Comparison of ENCODE assay signal across 9 cellular contexts in genomic region chr2:236568922-236569592, GRCh38. TPM values are rescaled to one million over a fixed set of nuclear protein-coding genes. Genes with fewer than 3 reads are reported as not detected.
DNase-seq lines count a peak whose midpoint lies in the region; ATAC-seq and TF ChIP-seq lines count a peak whose summit lies in the region.
"Had no signal": no experiment of that assay in that cellular context is flagged by ENCODE, and none has a peak within 500 bp of the region (broad histone marks: within the 10 kb centered on the region; RNA-seq: fewer than 3 reads in every experiment).

No MANE protein-coding gene starts in this region.

- H3K14ac ChIP-seq in neuronal stem cell (ENCODE audit: low read length) = no peak overlapping the region

- no peak overlapping the region for H3K23ac ChIP-seq in neuronal stem cell (ENCODE audit: low read depth, low read length, poor library complexity)

- H3K4me3 Mint-ChIP-seq in CD4-positive, CD25-positive, alpha-beta regulatory T cell = peak overlapping the region; percentile 67 to 91 (median 80)

- no peak overlapping the region for H4K91ac ChIP-seq in neuronal stem cell (ENCODE audit: low read depth, low read length, poor library complexity)

- no peak for TF ChIP-seq CTCF in OCI-LY3 (IDR thresholded peaks at IDR 0.05; ENCODE audit: low read depth, low read length)

- ATAC-seq in CD4-positive, CD25-positive, alpha-beta regulatory T cell (ENCODE audit: low read depth in 2 of 2) = no peak
- no peak for ATAC-seq in GM19455 (IDR thresholded peaks at IDR 0.05; ENCODE audit: unreplicated experiment)
- no peak for ATAC-seq in HG02840 (IDR thresholded peaks at IDR 0.05; ENCODE audit: low FRiP score, unreplicated experiment)

- no peak overlapping the region for H2BK120ac ChIP-seq in neuronal stem cell (ENCODE audit: low read depth, low read length)

- H3K9me3 Mint-ChIP-seq in CD4-positive, CD25-positive, alpha-beta regulatory T cell = no peaks in the 10 kb centered on the region

- H2AK5ac ChIP-seq in neuronal stem cell (ENCODE audit: low read depth, low read length) = no peak overlapping the region

- H3K18ac ChIP-seq in neuronal stem cell (ENCODE audit: low read length) = no peak overlapping the region

- H3K4me1 Mint-ChIP-seq in CD4-positive, CD25-positive, alpha-beta regulatory T cell = peaks cover 14 to 41% (median 18%) of the 10 kb centered on the region in 4 donors

- H3K36me3 Mint-ChIP-seq in CD4-positive, CD25-positive, alpha-beta regulatory T cell = peaks cover 25% of the 10 kb centered on the region

- H2AFZ ChIP-seq in OCI-LY3 (ENCODE audit: low read depth, low read length) = no peak overlapping the region
- H2AFZ ChIP-seq in neuronal stem cell (ENCODE audit: low read length) = peak overlapping the region; percentile 46

- peak overlapping the region; percentile 25 for H3K27ac ChIP-seq in CD4-positive, CD25-positive, alpha-beta regulatory T cell (ENCODE audit: insufficient read depth, low read length, poor library complexity, severe bottlenecking)
- H3K27ac ChIP-seq in OCI-LY3 (ENCODE audit: low read length) (peak overlapping the region; percentile 46; the same call in 1 of the 2 replicates), esophagus (ENCODE audit: low read depth in 2 of 2, low read length in 1 of 2) (peak overlapping the region; percentile 81 to 87), neuronal stem cell (replicated peaks; ENCODE audit: low read length) (peak overlapping the region; percentile 72)

- H3K27me3 Mint-ChIP-seq in CD4-positive, CD25-positive, alpha-beta regulatory T cell = no peaks in the 10 kb centered on the region

- H3K79me1 ChIP-seq in neuronal stem cell (ENCODE audit: low read depth, low read length) = no peaks in the 10 kb centered on the region

- DNase-seq in CD4-positive, CD25-positive, alpha-beta regulatory T cell = no peak
- DNase-seq in neuronal stem cell (ENCODE audit: low spot score) = no peak
- DNase-seq in NOMO-1 (lab: John Stamatoyannopoulos, UW; ENCODE audit: unreplicated experiment in 2 of 2) = no peak
- no peak for DNase-seq in NCI-H526 treated with DMSO at 0.1 percent for 48 hours (lab: John Stamatoyannopoulos, UW)
- DNase-seq: erythroblast had no signal

- H3K27ac Mint-ChIP-seq in CD4-positive, CD25-positive, alpha-beta regulatory T cell = peak overlapping the region in 2 of 3 donors; percentile 44 to 52

- H3K36me3 ChIP-seq in CD4-positive, CD25-positive, alpha-beta regulatory T cell (ENCODE audit: control insufficient read depth, insufficient read depth, low read length) = peaks cover 12% of the 10 kb centered on the region
- H3K36me3 ChIP-seq in OCI-LY3 (replicated peaks; ENCODE audit: low read depth, low read length) = no peaks in the 10 kb centered on the region
- no peaks in the 10 kb centered on the region for H3K36me3 ChIP-seq in esophagus (ENCODE audit: control insufficient read depth in 2 of 2, insufficient read depth in 2 of 2, low read length in 1 of 2)
- H3K36me3 ChIP-seq in neuronal stem cell (replicated peaks in 1 of 2; ENCODE audit: control insufficient read depth in 2 of 2, insufficient read depth in 2 of 2, low read length in 2 of 2) = peaks cover 0 to 22% of the 10 kb centered on the region in 2 donors

- H3K9ac ChIP-seq in OCI-LY3 (ENCODE audit: low read length) (peak overlapping the region; percentile 71; the same call in 1 of the 2 replicates), neuronal stem cell (ENCODE audit: low read depth, low read length, poor library complexity) (no peak overlapping the region)

- no peaks in the 10 kb centered on the region for H3K9me3 ChIP-seq in CD4-positive, CD25-positive, alpha-beta regulatory T cell (ENCODE audit: control insufficient read depth in 2 of 2, low read length in 2 of 2)
- H3K9me3 ChIP-seq in OCI-LY3 (ENCODE audit: insufficient read depth, low read length) (no peaks in the 10 kb centered on the region), esophagus (ENCODE audit: control insufficient read depth in 2 of 2, insufficient read depth in 1 of 2, low read depth in 1 of 2, low read length in 1 of 2) (no peaks in the 10 kb centered on the region), neuronal stem cell (replicated peaks in 1 of 2; ENCODE audit: control insufficient read depth in 2 of 2, insufficient read depth in 1 of 2, low read depth in 1 of 2, low read length in 2 of 2) (no peaks in the 10 kb centered on the region)

- H3K4me3 ChIP-seq in CD4-positive, CD25-positive, alpha-beta regulatory T cell (ENCODE audit: low read depth, low read length) = peak overlapping the region; percentile 68
- peak overlapping the region; percentile 84 for H3K4me3 ChIP-seq in OCI-LY3 (ENCODE audit: low read length)
- H3K4me3 ChIP-seq in esophagus (ENCODE audit: low read depth in 1 of 2, low read length in 2 of 2) = peak overlapping the region in 1 of 2 donors; percentile 63
- peak overlapping the region in 1 of 2 donors; percentile 62 for H3K4me3 ChIP-seq in neuronal stem cell (ENCODE audit: low read length in 2 of 2)

- H2BK12ac ChIP-seq in neuronal stem cell (ENCODE audit: low read length) = no peak overlapping the region

- no peak overlapping the region for H2BK5ac ChIP-seq in neuronal stem cell (ENCODE audit: low read length)

- H2BK15ac ChIP-seq in neuronal stem cell (ENCODE audit: low read length) = no peak overlapping the region

- peak overlapping the region; percentile 94 for H3K4me2 ChIP-seq in OCI-LY3 (ENCODE audit: low read length)
- peak overlapping the region; percentile 26 for H3K4me2 ChIP-seq in neuronal stem cell (ENCODE audit: insufficient read depth, low read length, poor library complexity, severe bottlenecking)

- no peaks in the 10 kb centered on the region for H3K27me3 ChIP-seq in CD4-positive, CD25-positive, alpha-beta regulatory T cell (ENCODE audit: control insufficient read depth, insufficient read depth, low read length)
- H3K27me3 ChIP-seq in OCI-LY3 (ENCODE audit: low read depth, low read length) (0 out of 2 replicates have a peak, but pooled peaks cover 27% of the 10 kb centered on the region), esophagus (ENCODE audit: control insufficient read depth in 1 of 2, insufficient read depth in 2 of 2, low read length in 2 of 2) (no peaks in the 10 kb centered on the region), neuronal stem cell (ENCODE audit: control insufficient read depth in 3 of 3, insufficient read depth in 3 of 3, low read depth in 1 of 3, low read length in 3 of 3) (peaks cover 0 to 19% (median 0%) of the 10 kb centered on the region in 3 experiments)

- 11 to 12% methylated on average over 11 of the region's 11 CpGs for WGBS in esophagus, 2 donors
- no CpG with 5 or more reads among the region's 11 CpGs for WGBS in neuronal stem cell (ENCODE audit: extremely low coverage in 2 of 2, insufficient read length in 2 of 2, insufficient replicate concordance in 1 of 2), 2 donors

- H3K79me2 ChIP-seq in OCI-LY3 (ENCODE audit: low read length) = no peaks in the 10 kb centered on the region

- peaks cover 26% of the 10 kb centered on the region for H3K4me1 ChIP-seq in CD4-positive, CD25-positive, alpha-beta regulatory T cell (ENCODE audit: control insufficient read depth, insufficient read depth, low read length, poor library complexity, severe bottlenecking)
- H3K4me1 ChIP-seq in OCI-LY3 (ENCODE audit: low read length) (peaks cover 43% of the 10 kb centered on the region), esophagus (ENCODE audit: control insufficient read depth in 2 of 2, insufficient read depth in 2 of 2, low read length in 1 of 2) (peaks cover 0 to 3% of the 10 kb centered on the region in 2 donors), neuronal stem cell (ENCODE audit: control insufficient read depth in 2 of 2, insufficient read depth in 1 of 2, low read depth in 1 of 2, low read length in 2 of 2) (peaks cover 30 to 41% of the 10 kb centered on the region in 2 donors)

- H4K20me1 ChIP-seq in OCI-LY3 (ENCODE audit: insufficient read depth, low read length) = no peaks in the 10 kb centered on the region

- no peak overlapping the region for H3K4ac ChIP-seq in neuronal stem cell (ENCODE audit: low read length)

- no peak overlapping the region for H4K8ac ChIP-seq in neuronal stem cell (ENCODE audit: low read depth, low read length)

RNA-seq across cellular contexts. Expression of gene ACKR3, which starts 0.6 kb away (rescaled TPM):
- total RNA-seq in CD4-positive, CD25-positive, alpha-beta regulatory T cell = 3.0 TPM
- polyA plus RNA-seq in CD4-positive, CD25-positive, alpha-beta regulatory T cell = 1 to 10 TPM; 3.9 to 7.9 (median 5.5) TPM
- polyA plus RNA-seq in esophagus = 10 to 100 TPM in 1 of 2 donors, 1 to 10 TPM in 1; 7.3 to 20.6 TPM
- polyA plus RNA-seq in neuronal stem cell (2013, experiment 1 of 2) = 4.4 TPM
- 4.3 TPM for polyA plus RNA-seq in neuronal stem cell (2013, experiment 2 of 2)

Comparison
In these comparisons a context has a peak if more than half of its experiments do, and no peak if none do; other contexts are left out.
1. H3K27ac ChIP-seq: peak in every context shown above with its lines; median percentile 84 in esophagus; 72 in neuronal stem cell; 46 in OCI-LY3; 25 in CD4-positive, CD25-positive, alpha-beta regulatory T cell.